In the genomic region with DNA sequence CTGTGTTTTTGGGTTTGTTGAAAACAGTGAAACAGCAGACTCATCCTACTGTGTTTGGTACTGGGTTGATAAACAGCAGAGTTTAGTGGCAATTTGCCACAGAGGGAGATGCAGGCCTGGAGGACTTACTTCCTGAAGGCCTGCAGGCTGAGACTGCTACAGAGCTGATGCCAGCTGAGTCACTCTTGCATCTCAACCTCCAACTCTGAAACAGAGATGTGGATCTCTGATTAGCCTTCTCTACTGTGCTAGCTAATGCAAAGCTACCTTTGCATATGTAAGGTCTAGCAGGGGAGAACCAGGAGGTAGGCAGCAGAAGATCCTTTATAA, we compare ENCODE assay signal across 9 cellular contexts. TPM values are rescaled to one million over a fixed set of nuclear protein-coding genes. Genes with fewer than 3 reads are reported as not detected.
DNase-seq lines count a peak whose midpoint lies in the region; ATAC-seq and TF ChIP-seq lines count a peak whose summit lies in the region.
"Had no signal": no experiment of that assay in that cellular context is flagged by ENCODE, and none has a peak within 500 bp of the region (broad histone marks: within the 10 kb centered on the region; RNA-seq: fewer than 3 reads in every experiment).

No MANE protein-coding gene starts in this region.

- POLR2A ChIA-PET in HCT116 (lab: Charles Lee): no interaction called here

- peak; percentile 91 for DNase-seq in BE2C
- DNase-seq in HCT116 (ENCODE audit: low read depth, low spot score): peak; percentile 33
- DNase-seq in T-helper 2 cell treated with Interferon-gamma antibody and Interleukin-4, amounts not matched to agents 5 μg/mL and 100 μg/mL, for 36 hours (ENCODE audit: low spot score): peak; percentile 56
- peak; percentile 81 for DNase-seq in glomerular visceral epithelial cell (ENCODE audit: extremely low spot score)
- peak; percentile 41 for DNase-seq in stomach
- no peak for DNase-seq in activated gamma-delta T cell treated with Interleukin-2 at 50 U/mL for 16 hours
- DNase-seq in NCI-H2081 treated with DMSO at 0.1 percent for 48 hours (lab: John Stamatoyannopoulos, UW): no peak
- DNase-seq in activated T-cell treated with anti-CD3 and anti-CD28 coated beads, Interleukin-2, amount 50 U/mL, for 24 hours: no peak

- H3K4me1 ChIP-seq in BE2C (peaks cover 16% of the 10 kb centered on the region), HCT116 (ENCODE audit: control insufficient read depth in 1 of 2, insufficient read depth in 2 of 2, low read length in 2 of 2) (peaks cover 0 to 13% of the 10 kb centered on the region in 2 experiments; a peak in 2 of 4 replicates), stomach (peaks cover 0 to 14% (median 6%) of the 10 kb centered on the region in 4 donors)

- no peak overlapping the region for H3K4me3 Mint-ChIP-seq in T-helper 2 cell treated with Interferon-gamma antibody and Interleukin-4, amounts not matched to agents 5 μg/mL and 100 μg/mL, for 36 hours
- no peak overlapping the region for H3K4me3 Mint-ChIP-seq in activated T-cell treated with anti-CD3 and anti-CD28 coated beads, Interleukin-2, amount 50 U/mL, for 24 hours
- H3K4me3 Mint-ChIP-seq: dendritic cell treated with granulocyte-macrophage colony-stimulating factor and Interleukin-4, amounts not matched to agents 40 ng/mL and 50 ng/mL, for 4 days had no signal

- no peaks in the 10 kb centered on the region for H4K20me1 ChIP-seq in HCT116 (ENCODE audit: insufficient read depth)

- H3K9me3 Mint-ChIP-seq in T-helper 2 cell treated with Interferon-gamma antibody and Interleukin-4, amounts not matched to agents 5 μg/mL and 100 μg/mL, for 36 hours: no peaks in the 10 kb centered on the region
- no peaks in the 10 kb centered on the region for H3K9me3 Mint-ChIP-seq in activated T-cell treated with anti-CD3 and anti-CD28 coated beads, Interleukin-2, amount 50 U/mL, for 24 hours
- H3K9me3 Mint-ChIP-seq: dendritic cell treated with granulocyte-macrophage colony-stimulating factor and Interleukin-4, amounts not matched to agents 40 ng/mL and 50 ng/mL, for 4 days had no signal

- no peaks in the 10 kb centered on the region for H3K27me3 Mint-ChIP-seq in T-helper 2 cell treated with Interferon-gamma antibody and Interleukin-4, amounts not matched to agents 5 μg/mL and 100 μg/mL, for 36 hours (ENCODE audit: low read depth)
- H3K27me3 Mint-ChIP-seq in activated T-cell treated with anti-CD3 and anti-CD28 coated beads, Interleukin-2, amount 50 U/mL, for 24 hours: no peaks in the 10 kb centered on the region
- H3K27me3 Mint-ChIP-seq: dendritic cell treated with granulocyte-macrophage colony-stimulating factor and Interleukin-4, amounts not matched to agents 40 ng/mL and 50 ng/mL, for 4 days had no signal

- no peak overlapping the region for H2AFZ ChIP-seq in HCT116 (ENCODE audit: low read depth, low read length, poor library complexity, severe bottlenecking)

- H3K36me3 Mint-ChIP-seq in T-helper 2 cell treated with Interferon-gamma antibody and Interleukin-4, amounts not matched to agents 5 μg/mL and 100 μg/mL, for 36 hours (ENCODE audit: low read depth): peaks cover 11% of the 10 kb centered on the region
- H3K36me3 Mint-ChIP-seq in activated T-cell treated with anti-CD3 and anti-CD28 coated beads, Interleukin-2, amount 50 U/mL, for 24 hours (ENCODE audit: low read depth): peaks cover 14% of the 10 kb centered on the region

- H3K27ac ChIP-seq in HCT116 (ENCODE audit: low read depth, low read length) (no peak overlapping the region), stomach (no peak overlapping the region)

- no peak for TF ChIP-seq EP300 in stomach (IDR thresholded peaks at IDR 0.05)

- H3K27me3 ChIP-seq in BE2C: no peaks in the 10 kb centered on the region
- no peaks in the 10 kb centered on the region for H3K27me3 ChIP-seq in HCT116 (ENCODE audit: insufficient read depth, low read length)
- H3K27me3 ChIP-seq in stomach: no peaks in the 10 kb centered on the region

- intact Hi-C loops in HCT116 (cut with micrococcal nuclease): no loop called here
- intact Hi-C loops in stomach (cut with DNase I; ENCODE audit: low total_unique reads): no loop called here

- H3K4me1 Mint-ChIP-seq in T-helper 2 cell treated with Interferon-gamma antibody and Interleukin-4, amounts not matched to agents 5 μg/mL and 100 μg/mL, for 36 hours (ENCODE audit: low read depth): peaks cover 3% of the 10 kb centered on the region
- peaks cover 2% of the 10 kb centered on the region for H3K4me1 Mint-ChIP-seq in activated T-cell treated with anti-CD3 and anti-CD28 coated beads, Interleukin-2, amount 50 U/mL, for 24 hours (ENCODE audit: low read depth)

- no peak for TF ChIP-seq RAD21 in HCT116 (IDR thresholded peaks at IDR 0.05; ENCODE audit: low read depth)

- H3K27ac Mint-ChIP-seq in T-helper 2 cell treated with Interferon-gamma antibody and Interleukin-4, amounts not matched to agents 5 μg/mL and 100 μg/mL, for 36 hours: no peak overlapping the region
- no peak overlapping the region for H3K27ac Mint-ChIP-seq in activated T-cell treated with anti-CD3 and anti-CD28 coated beads, Interleukin-2, amount 50 U/mL, for 24 hours
- H3K27ac Mint-ChIP-seq: dendritic cell treated with granulocyte-macrophage colony-stimulating factor and Interleukin-4, amounts not matched to agents 40 ng/mL and 50 ng/mL, for 4 days had no signal

- TF ChIP-seq CTCF in BE2C (IDR thresholded peaks at IDR 0.05; ENCODE audit: low read depth, low read length) (no peak), HCT116 (IDR thresholded peaks at IDR 0.05 in 2 of 3, conservative IDR thresholded peaks at IDR 0.05 in 1 of 3; ENCODE audit: borderline replicate concordance in 1 of 3, insufficient read depth in 1 of 3, low read depth in 2 of 3, low read length in 2 of 3) (no peak), stomach (IDR thresholded peaks at IDR 0.05) (no peak)

- no TSS peak for BruUV-seq in HCT116 (replicated peaks; lab: Mats Ljungman, UMichigan)

- no peaks in the 10 kb centered on the region for H3K9me2 ChIP-seq in HCT116 (ENCODE audit: insufficient read depth)

- H3K4me3 ChIP-seq in BE2C (ENCODE audit: low read depth, low read length) (peak overlapping the region; percentile 13; the same call in 1 of the 2 replicates), HCT116 (replicated peaks in 1 of 2; ENCODE audit: low read depth in 1 of 2, low read length in 2 of 2) (no peak overlapping the region), stomach (no peak overlapping the region)

- H3K79me2 ChIP-seq in HCT116 (ENCODE audit: insufficient read depth, low read length): no peaks in the 10 kb centered on the region

- TF ChIP-seq POLR2A in HCT116 (IDR thresholded peaks at IDR 0.05; ENCODE audit: borderline replicate concordance, extremely low read depth, insufficient read depth, insufficient read length) (no peak), stomach (IDR thresholded peaks at IDR 0.05) (no peak)

- peak; percentile 71 for ATAC-seq in HCT116

- H3K9ac ChIP-seq in HCT116 (ENCODE audit: low read length): no peak overlapping the region

- H3K36me3 ChIP-seq in BE2C: peaks cover 8% of the 10 kb centered on the region
- H3K36me3 ChIP-seq in HCT116 (ENCODE audit: control insufficient read depth in 1 of 2, insufficient read depth in 2 of 2, low read length in 2 of 2): no peaks in the 10 kb centered on the region
- peaks cover 0 to 19% (median 15%) of the 10 kb centered on the region in 4 donors for H3K36me3 ChIP-seq in stomach

- H3K4me2 ChIP-seq in HCT116 (ENCODE audit: low read length): peak overlapping the region; percentile 24

- CTCF ChIA-PET in HCT116 (lab: Charles Lee): no interaction called here

- RAD21 ChIA-PET in HCT116 (lab: Charles Lee; ENCODE audit: low non-redundant PET in 1 of 2, low total read pairs in 2 of 2, uncharacterized antibody in 2 of 2, unreplicated experiment in 2 of 2): interaction anchor here in 1 of 2 experiments (0.6 kb wide), 1 partner anchor 21 kb away, joined by 3 read pairs; a partner anchor contains a TSS

- H3K9me3 ChIP-seq in BE2C (no peaks in the 10 kb centered on the region), HCT116 (ENCODE audit: control insufficient read depth in 1 of 2, insufficient read depth in 1 of 2, low read depth in 1 of 2, low read length in 2 of 2) (no peaks in the 10 kb centered on the region), stomach (no peaks in the 10 kb centered on the region)

TF ChIP-seq in HCT116, 20 proteins besides CTCF, POLR2A, EP300 and RAD21 (continues in another document):
- no peak for TF ChIP-seq EZH2phosphoT487 (IDR thresholded peaks at IDR 0.05; ENCODE audit: borderline replicate concordance)
- no peak for TF ChIP-seq ZFX (IDR thresholded peaks at IDR 0.05)
- TF ChIP-seq YY1 (IDR thresholded peaks at IDR 0.05; ENCODE audit: extremely low read depth, insufficient replicate concordance, low read depth, low read length): no peak
- 0 out of 2 replicates have a peak, but pooled peaks have one; percentile 29 for TF ChIP-seq SIN3A (IDR thresholded peaks at IDR 0.05; ENCODE audit: low read depth)
- TF ChIP-seq CBX3 (IDR thresholded peaks at IDR 0.05; ENCODE audit: low read depth): 0 out of 2 replicates have a peak, but pooled peaks have one; percentile 25
- TF ChIP-seq, protein P1, sequence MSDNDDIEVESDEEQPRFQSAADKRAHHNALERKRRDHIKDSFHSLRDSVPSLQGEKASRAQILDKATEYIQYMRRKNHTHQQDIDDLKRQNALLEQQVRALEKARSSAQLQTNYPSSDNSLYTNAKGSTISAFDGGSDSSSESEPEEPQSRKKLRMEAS (IDR thresholded peaks at IDR 0.05): no peak
- no peak for TF ChIP-seq CEBPB (IDR thresholded peaks at IDR 0.05; ENCODE audit: low read depth)
- TF ChIP-seq FOSL1 (IDR thresholded peaks at IDR 0.05; ENCODE audit: low read depth): peak; percentile 37

RNA-seq across cellular contexts. Expression of a gene that starts 14.3 kb away (rescaled TPM):
- polyA plus RNA-seq in BE2C (2012; ENCODE audit: insufficient read depth, insufficient read length, low read depth): 599 TPM
- total RNA-seq in HCT116 (2021; ENCODE audit: unreplicated experiment): 205 TPM
- 224 and 260 TPM in 2 replicates for polyA plus RNA-seq in HCT116 (2012)
- 100 to 1,000 TPM in 4 of 5 donors, 10 to 100 TPM in 1; 98.5 to 152 (median 113) TPM for total RNA-seq in stomach
- polyA plus RNA-seq in stomach: 100 to 1,000 TPM; 233 to 312 (median 288) TPM

RNA-seq across cellular contexts. Expression of a gene that starts 20.6 kb away (rescaled TPM):
- 98.7 TPM for polyA plus RNA-seq in BE2C (2012; ENCODE audit: insufficient read depth, insufficient read length, low read depth)
- total RNA-seq in HCT116 (2021; ENCODE audit: unreplicated experiment) (50.4 TPM), stomach (10 to 100 TPM; 22.0 to 98.2 (median 79.8) TPM)
- 28.9 and 29.2 TPM in 2 replicates for polyA plus RNA-seq in HCT116 (2012)
- 1 to 10 TPM; 4.5 to 6.4 (median 5.3) TPM for polyA plus RNA-seq in stomach

RNA-seq across cellular contexts. Expression of a gene that starts 56.3 kb away (rescaled TPM):
- 15.4 TPM for polyA plus RNA-seq in BE2C (2012; ENCODE audit: insufficient read depth, insufficient read length, low read depth)
- 49.9 TPM for total RNA-seq in HCT116 (2021; ENCODE audit: unreplicated experiment)
- 10.7 and 13.3 TPM in 2 replicates for polyA plus RNA-seq in HCT116 (2012)
- 10 to 100 TPM; 17.1 to 68.8 (median 50.7) TPM for total RNA-seq in stomach
- polyA plus RNA-seq in stomach: 10 to 100 TPM in 1 of 3 donors, 1 to 10 TPM in 2; 3.5 to 11.8 (median 4.0) TPM

Comparison
In these comparisons a context has a peak if more than half of its experiments do, and no peak if none do; other contexts are left out.
1. DNase-seq: peak in BE2C (single experiment), HCT116 (single experiment), T-helper 2 cell treated with Interferon-gamma antibody and Interleukin-4, amounts not matched to agents 5 μg/mL and 100 μg/mL, for 36 hours (single experiment), glomerular visceral epithelial cell (single experiment) and stomach (single experiment); none in activated gamma-delta T cell treated with Interleukin-2 at 50 U/mL for 16 hours (single experiment), NCI-H2081 treated with DMSO at 0.1 percent for 48 hours (single experiment) and activated T-cell treated with anti-CD3 and anti-CD28 coated beads, Interleukin-2, amount 50 U/mL, for 24 hours (single experiment).